ENCODE assay signal across 8 cellular contexts in the genomic region with DNA sequence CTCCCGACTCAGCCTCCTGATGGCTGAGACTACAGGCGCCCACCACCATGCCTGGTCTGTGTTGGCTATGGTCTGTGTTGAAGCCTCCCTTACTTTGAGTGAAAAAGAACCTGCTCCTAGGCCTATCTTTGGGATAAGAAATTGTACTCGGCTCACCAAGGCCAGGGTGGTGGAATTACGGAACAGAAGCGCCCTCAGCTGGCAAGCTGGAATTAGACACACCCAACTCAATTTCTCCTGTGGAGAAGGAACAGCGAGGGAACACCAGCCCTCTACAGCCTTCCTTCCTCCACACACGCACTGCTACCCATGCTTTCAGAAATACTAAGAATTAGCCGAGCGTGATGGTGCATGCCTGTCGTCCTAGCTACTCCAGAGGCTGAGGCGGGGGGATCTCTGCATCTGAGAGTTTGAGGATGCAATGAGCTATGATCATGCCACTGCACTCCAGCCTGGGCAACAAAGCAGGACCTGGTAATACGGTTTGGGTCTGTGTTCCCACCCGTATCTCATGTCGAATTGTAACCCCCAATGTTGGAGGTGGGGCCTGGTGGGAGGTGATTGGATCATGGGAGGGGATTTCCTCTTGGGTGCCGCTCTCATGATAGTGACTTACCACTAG. TPM values are rescaled to one million over a fixed set of nuclear protein-coding genes. Genes with fewer than 3 reads are reported as not detected.
DNase-seq lines count a peak whose midpoint lies in the region; ATAC-seq, FAIRE-seq and TF ChIP-seq lines count a peak whose summit lies in the region.

No MANE protein-coding gene starts in this region.

- no peaks in the 10 kb centered on the region for H3K9me1 ChIP-seq in K562 (ENCODE audit: control insufficient read depth, insufficient read depth, low read length)

- no peak overlapping the region for H2AFZ ChIP-seq in K562 (ENCODE audit: low read depth, low read length)

- H3K4me1 ChIP-seq in heart left ventricle, result no peaks in the 10 kb centered on the region
- peaks cover 0 to 3% of the 10 kb centered on the region in 2 experiments; a peak in 1 of 5 replicates for H3K4me1 ChIP-seq in K562 (replicated peaks in 1 of 2; ENCODE audit: control insufficient read depth in 2 of 2, insufficient read depth in 2 of 2, low read length in 2 of 2)
- H3K4me1 ChIP-seq in mucosa of descending colon (ENCODE audit: low read depth), result no peaks in the 10 kb centered on the region

- CTCF ChIA-PET in K562 (lab: Yijun Ruan, JAX; ENCODE audit: low intra/inter-chr PET ratio), result interaction anchor here (0.6 to 3.1 kb wide), 4 partner anchors 227 to 1317 kb away, joined by 3 to 19 read pairs (median 3); no protein-coding TSS in a partner anchor

- H3K9me3 ChIP-seq in heart left ventricle, result no peaks in the 10 kb centered on the region
- no peaks in the 10 kb centered on the region for H3K9me3 ChIP-seq in K562 (replicated peaks; ENCODE audit: control insufficient read depth, insufficient read depth, low read depth, low read length)
- no peaks in the 10 kb centered on the region for H3K9me3 ChIP-seq in mucosa of descending colon

- H3K79me2 ChIP-seq in K562 (ENCODE audit: control insufficient read depth, insufficient read depth, low read length), result no peaks in the 10 kb centered on the region

- intact Hi-C loops in heart left ventricle (cut with DNase I) (loop anchor here in 3 of 10 donors (5.0 to 10.0 kb wide), 3 partner anchors 235 to 247 kb away; a partner anchor contains a TSS), Right ventricle myocardium superior (cut with DNase I) (no loop called here), K562 (cut with micrococcal nuclease) (loop anchor here (1.0 to 10.0 kb wide), 2 partner anchors 165 to 457 kb away; no protein-coding TSS in a partner anchor), mucosa of descending colon (cut with DNase I, micrococcal nuclease) (no loop called here)

- in situ Hi-C loops in K562 (cut with MboI), result no loop called here

- no peaks in the 10 kb centered on the region for H4K20me1 ChIP-seq in K562 (replicated peaks; ENCODE audit: control insufficient read depth, insufficient read depth, low read length)

- no peak for DNase-seq in heart left ventricle
- no peak for DNase-seq in Right ventricle myocardium superior
- peak; percentile 43 to 64 for DNase-seq in NCI-H1930 (lab: John Stamatoyannopoulos, UW)
- DNase-seq in K562 (ENCODE audit: extremely low read depth in 1 of 4, low spot score in 3 of 4), result peak; percentile 44 to 71 (median 58)
- DNase-seq in mucosa of descending colon, result peak in 2 of 3 donors; percentile 50
- DNase-seq in NCI-H1417 treated with DMSO at 0.1 percent for 48 hours (lab: John Stamatoyannopoulos, UW), result no peak
- DNase-seq in GM19239 (ENCODE audit: insufficient read length, low spot score), result no peak
- no peak for DNase-seq in stimulated activated CD4-positive, alpha-beta T cell treated with anti-CD3 and anti-CD28 coated beads, Interleukin-1b, Interleukin-23, amount 100 ng/mL, for 48 hours

- TF ChIP-seq RAD21 in K562 (CRISPR knock-in tag; conservative IDR thresholded peaks at IDR 0.05 in 1 of 2, IDR thresholded peaks at IDR 0.05 in 1 of 2), result peak; percentile 76 to 92

- no peak overlapping the region for H3K4me3 ChIP-seq in heart left ventricle
- H3K4me3 ChIP-seq in K562, result no peak overlapping the region
- H3K4me3 ChIP-seq in mucosa of descending colon, result no peak overlapping the region

- no TSS peak for BruUV-seq in K562 (replicated peaks; lab: Mats Ljungman, UMichigan)

- H3K36me3 ChIP-seq in heart left ventricle, result no peaks in the 10 kb centered on the region
- H3K36me3 ChIP-seq in K562 (ENCODE audit: control insufficient read depth, insufficient read depth, low read length), result no peaks in the 10 kb centered on the region
- no peaks in the 10 kb centered on the region for H3K36me3 ChIP-seq in mucosa of descending colon (ENCODE audit: low read depth)

- H3K9ac ChIP-seq in K562 (ENCODE audit: insufficient read depth in 1 of 2, low read depth in 2 of 2, low read length in 2 of 2), result no peak overlapping the region

- ATAC-seq in heart left ventricle (peak in 3 of 4 donors; percentile 38 to 48 (median 39)), Right ventricle myocardium superior (ENCODE audit: poor library complexity) (no peak), K562 (peak; percentile 96), mucosa of descending colon (peak; percentile 44)

- peak in 7 of 12 donors; percentile 14 to 39 (median 34) for TF ChIP-seq CTCF in heart left ventricle (IDR thresholded peaks at IDR 0.05)
- TF ChIP-seq CTCF in K562 (IDR thresholded peaks at IDR 0.05 in 2 of 3, conservative IDR thresholded peaks at IDR 0.05 in 1 of 3; ENCODE audit: insufficient read depth in 2 of 3, low read depth in 1 of 3, low read length in 3 of 3), result peak; percentile 81 to 92 (median 83)
- no peak for TF ChIP-seq CTCF in mucosa of descending colon (IDR thresholded peaks at IDR 0.05)

- no peak for TF ChIP-seq EP300 in K562 (IDR thresholded peaks at IDR 0.05; ENCODE audit: low read length)

- H3K27ac ChIP-seq in heart left ventricle (no peak overlapping the region), K562 (ENCODE audit: extremely low read depth, low read depth, low read length) (no peak overlapping the region)

- POLR2A ChIA-PET in K562 (lab: Yijun Ruan, JAX), result interaction anchor here (0.6 to 1.9 kb wide), 2 partner anchors 10 to 1002 kb away, joined by 3 to 5 read pairs; no protein-coding TSS in a partner anchor

- FAIRE-seq in K562 (lab: Jason Lieb, UNC), result peak; percentile 88
- FAIRE-seq in GM19239 (lab: Jason Lieb, UNC), result no peak

- TF ChIP-seq POLR2A in heart left ventricle (IDR thresholded peaks at IDR 0.05), result no peak
- TF ChIP-seq POLR2A in K562 (conservative IDR thresholded peaks at IDR 0.05), result no peak

- 17 to 23% (median 20%) methylated on average over 15 of the region's 15 CpGs for WGBS in heart left ventricle, 4 donors
- WGBS in K562 (ENCODE audit: insufficient coverage, low coverage, missing lambda C conversion rate), result 4% methylated on average over 15 of the region's 15 CpGs

- H3K27me3 ChIP-seq in heart left ventricle (peaks cover 0 to 20% (median 0%) of the 10 kb centered on the region in 9 donors), K562 (ENCODE audit: control insufficient read depth in 2 of 2, insufficient read depth in 2 of 2, low read length in 2 of 2) (peaks cover 3 to 10% of the 10 kb centered on the region in 2 experiments; a peak in 3 of 5 replicates)

- no peak overlapping the region for H3K4me2 ChIP-seq in K562 (ENCODE audit: insufficient read depth, low read length)

TF ChIP-seq in K562, 482 proteins besides CTCF, POLR2A, EP300 and RAD21 (continues in another document):
- TF ChIP-seq LARP7 (IDR thresholded peaks at IDR 0.05) (no peak), FOS (IDR thresholded peaks at IDR 0.05; ENCODE audit: extremely low read depth, insufficient read length) (no peak), STAG1 (CRISPR knock-in tag; IDR thresholded peaks at IDR 0.05; ENCODE audit: borderline replicate concordance) (peak; percentile 88; the same call in 1 of the 2 replicates), XRCC5 (IDR thresholded peaks at IDR 0.05; ENCODE audit: low read depth, low read length) (0 out of 2 replicates have a peak, but pooled peaks have one; percentile 25), EGR1 (conservative IDR thresholded peaks at IDR 0.05) (no peak), CTBP1 (IDR thresholded peaks at IDR 0.05; ENCODE audit: borderline replicate concordance) (peak; percentile 19; the same call in 1 of the 2 replicates), SMC3 (conservative IDR thresholded peaks at IDR 0.05; ENCODE audit: insufficient read depth, low read depth, low read length) (peak; percentile 83), RBM34 (IDR thresholded peaks at IDR 0.05; ENCODE audit: borderline replicate concordance, insufficient read depth, low read length) (no peak), MEIS2 (IDR thresholded peaks at IDR 0.05; ENCODE audit: partially characterized antibody) (no peak), ARID2 (IDR thresholded peaks at IDR 0.05) (0 out of 2 replicates have a peak, but pooled peaks have one; percentile 51), FOXM1 (IDR thresholded peaks at IDR 0.05; ENCODE audit: low read depth) (no peak), FOXM1 (CRISPR knock-in tag; IDR thresholded peaks at IDR 0.05; ENCODE audit: low read depth) (no peak)
- TF ChIP-seq, protein P1, sequence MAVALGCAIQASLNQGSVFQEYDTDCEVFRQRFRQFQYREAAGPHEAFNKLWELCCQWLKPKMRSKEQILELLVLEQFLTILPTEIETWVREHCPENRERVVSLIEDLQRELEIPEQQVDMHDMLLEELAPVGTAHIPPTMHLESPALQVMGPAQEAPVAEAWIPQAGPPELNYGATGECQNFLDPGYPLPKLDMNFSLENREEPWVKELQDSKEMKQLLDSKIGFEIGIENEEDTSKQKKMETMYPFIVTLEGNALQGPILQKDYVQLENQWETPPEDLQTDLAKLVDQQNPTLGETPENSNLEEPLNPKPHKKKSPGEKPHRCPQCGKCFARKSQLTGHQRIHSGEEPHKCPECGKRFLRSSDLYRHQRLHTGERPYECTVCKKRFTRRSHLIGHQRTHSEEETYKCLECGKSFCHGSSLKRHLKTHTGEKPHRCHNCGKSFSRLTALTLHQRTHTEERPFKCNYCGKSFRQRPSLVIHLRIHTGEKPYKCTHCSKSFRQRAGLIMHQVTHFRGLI (CRISPR knock-in tag; IDR thresholded peaks at IDR 0.05), result no peak

RNA-seq across cellular contexts. Expression of a gene that starts 40.1 kb away (rescaled TPM):
- total RNA-seq in heart left ventricle (10 to 100 TPM; 23.1 to 44.5 (median 36.3) TPM), Right ventricle myocardium superior (27.7 TPM), K562 (2014; rRNA removed) (19.2 and 24.5 TPM in 2 replicates), K562 (2014; rRNA removed; fragmentation: Illumina TruSeq; extraction: Trizol) (40.2 and 43.0 TPM in 2 replicates), K562 (2015; rRNA removed; fragmentation: Illumina TruSeq; extraction: Trizol) (42.5 and 42.7 TPM in 2 replicates), K562 (2021) (61.0 and 63.4 TPM in 2 replicates), mucosa of descending colon (10 to 100 TPM; 36.3 to 61.5 (median 37.4) TPM)
- polyA plus RNA-seq in heart left ventricle (10 to 100 TPM; 22.2 to 24.1 TPM), K562 (2011; rRNA removed) (73.5 and 76.6 TPM in 2 replicates), K562 (2014; fragmentation: Illumina TruSeq; extraction: Trizol) (45.4 and 57.2 TPM in 2 replicates), K562 (2014; fragmentation: Nextera tagmentation; extraction: Ambion mirVana) (10 to 100 TPM; 21.9 to 25.6 TPM), K562 (2014; rRNA removed) (53.5 and 58.1 TPM in 2 replicates)
- 112 and 269 TPM in 2 replicates for total RNA-seq in K562 (2011; cell fraction: chromatin; rRNA removed; ENCODE audit: low replicate concordance)
- total RNA-seq in K562 (2011; cell fraction: nucleolus; rRNA removed), result 67.9 and 77.8 TPM in 2 replicates
- 144 and 226 TPM in 2 replicates for total RNA-seq in K562 (2011; cell fraction: nucleoplasm; rRNA removed)
- polyA plus RNA-seq in K562 (2011; cell fraction: cytosol; rRNA removed), result 14.9 and 20.6 TPM in 2 replicates
- polyA plus RNA-seq in K562 (2011; cell fraction: nucleus; rRNA removed), result 105 and 129 TPM in 2 replicates
- 36.1 and 39.9 TPM in 2 replicates for polyA plus RNA-seq in K562 (2012)
- 81.8 and 106 TPM in 2 replicates for polyA minus RNA-seq in K562 (2011; rRNA and poly(A)+ RNA removed)
- polyA minus RNA-seq in K562 (2011; cell fraction: cytosol; rRNA and poly(A)+ RNA removed), result 21.7 and 24.2 TPM in 2 replicates
- 92.5 and 164 TPM in 2 replicates for polyA minus RNA-seq in K562 (2011; cell fraction: nucleus; rRNA and poly(A)+ RNA removed)

Comparison
In these comparisons a context has a peak if more than half of its experiments do, and no peak if none do; other contexts are left out.
1. DNase-seq: peak in NCI-H1930 (2 of 2), K562 (4 of 4) and mucosa of descending colon (2 of 3); none in heart left ventricle (0 of 5), Right ventricle myocardium superior (single experiment), NCI-H1417 treated with DMSO at 0.1 percent for 48 hours (single experiment), GM19239 (single experiment) and stimulated activated CD4-positive, alpha-beta T cell treated with anti-CD3 and anti-CD28 coated beads, Interleukin-1b, Interleukin-23, amount 100 ng/mL, for 48 hours (single experiment).